Comparison of ENCODE assay signal across 16 cellular contexts in genomic region chr1:198106007-198106406, GRCh38. TPM values are rescaled to one million over a fixed set of nuclear protein-coding genes. Genes with fewer than 3 reads are reported as not detected.
DNase-seq lines count a peak whose midpoint lies in the region; ATAC-seq and TF ChIP-seq lines count a peak whose summit lies in the region.
"Had no signal": no experiment of that assay in that cellular context is flagged by ENCODE, and none has a peak within 500 bp of the region (broad histone marks: within the 10 kb centered on the region; RNA-seq: fewer than 3 reads in every experiment).

No MANE protein-coding gene starts in this region.

- H3K4me2 ChIP-seq in OCI-LY1 (ENCODE audit: low read length) (no peak overlapping the region), neuronal stem cell (ENCODE audit: insufficient read depth, low read length, poor library complexity, severe bottlenecking) (no peak overlapping the region), mammary epithelial cell (ENCODE audit: insufficient read depth, low read depth, low read length) (no peak overlapping the region)

- TF ChIP-seq CTCF in OCI-LY1 (IDR thresholded peaks at IDR 0.05; ENCODE audit: low read length) (peak; percentile 15; the same call in 1 of the 2 replicates), endodermal cell (conservative IDR thresholded peaks at IDR 0.05) (peak; percentile 58), retinal pigment epithelial cell (conservative IDR thresholded peaks at IDR 0.05; ENCODE audit: low read depth, low read length) (peak; percentile 2), mammary epithelial cell (conservative IDR thresholded peaks at IDR 0.05 in 1 of 2, IDR thresholded peaks at IDR 0.05 in 1 of 2; ENCODE audit: extremely low read depth in 1 of 2, insufficient read depth in 1 of 2, low read depth in 1 of 2, low read length in 2 of 2) (no peak)

- no peak overlapping the region for H3K4me3 Mint-ChIP-seq in endodermal cell
- H3K4me3 Mint-ChIP-seq in stimulated activated naive CD8-positive, alpha-beta T cell treated with anti-CD3 and anti-CD28 coated beads, Interleukin-15, amount 100 ng/mL, for 72 hours = no peak overlapping the region
- H3K4me3 Mint-ChIP-seq: CD8-positive, alpha-beta T cell had no signal

- no peak overlapping the region for H3K23ac ChIP-seq in neuronal stem cell (ENCODE audit: low read depth, low read length, poor library complexity)

- H3K36me3 Mint-ChIP-seq in endodermal cell (ENCODE audit: low read depth) = no peaks in the 10 kb centered on the region
- H3K36me3 Mint-ChIP-seq: CD8-positive, alpha-beta T cell had no signal

- H2AFZ ChIP-seq in OCI-LY1 (ENCODE audit: low read length) = no peak overlapping the region
- no peak overlapping the region for H2AFZ ChIP-seq in neuronal stem cell (ENCODE audit: low read length)
- no peak overlapping the region for H2AFZ ChIP-seq in mammary epithelial cell (ENCODE audit: low read depth, low read length)

- H3K36me3 ChIP-seq in OCI-LY1 (ENCODE audit: insufficient read depth, low read length) = no peaks in the 10 kb centered on the region
- H3K36me3 ChIP-seq in endodermal cell (ENCODE audit: control insufficient read depth, insufficient read depth, low read length) = no peaks in the 10 kb centered on the region
- no peaks in the 10 kb centered on the region for H3K36me3 ChIP-seq in neuronal stem cell (replicated peaks in 1 of 2; ENCODE audit: control insufficient read depth in 2 of 2, insufficient read depth in 2 of 2, low read length in 2 of 2)
- no peaks in the 10 kb centered on the region for H3K36me3 ChIP-seq in mammary epithelial cell (ENCODE audit: insufficient read depth, low read length)

- H4K8ac ChIP-seq in neuronal stem cell (ENCODE audit: low read depth, low read length) = no peak overlapping the region

- dilution Hi-C loops in mammary epithelial cell (cut with HindIII; ENCODE audit: low sequenced_read_pairs) = no loop called here

- H3K27me3 Mint-ChIP-seq in endodermal cell (ENCODE audit: insufficient read depth) = no peaks in the 10 kb centered on the region
- no peaks in the 10 kb centered on the region for H3K27me3 Mint-ChIP-seq in stimulated activated naive CD8-positive, alpha-beta T cell treated with anti-CD3 and anti-CD28 coated beads, Interleukin-15, amount 100 ng/mL, for 72 hours

- no peak overlapping the region for H3K18ac ChIP-seq in neuronal stem cell (ENCODE audit: low read length)

- H2BK12ac ChIP-seq in neuronal stem cell (ENCODE audit: low read length) = no peak overlapping the region

- H3K27me3 ChIP-seq in OCI-LY1 (ENCODE audit: insufficient read depth, low read length) (no peaks in the 10 kb centered on the region), endodermal cell (ENCODE audit: control insufficient read depth, insufficient read depth, low read length, poor library complexity, severe bottlenecking) (no peaks in the 10 kb centered on the region), neuronal stem cell (ENCODE audit: control insufficient read depth in 3 of 3, insufficient read depth in 3 of 3, low read depth in 1 of 3, low read length in 3 of 3) (no peaks in the 10 kb centered on the region), mammary epithelial cell (ENCODE audit: insufficient read depth, low read length) (no peaks in the 10 kb centered on the region)

- no peaks in the 10 kb centered on the region for H3K9me2 ChIP-seq in OCI-LY1 (ENCODE audit: low read depth, low read length)

- no peaks in the 10 kb centered on the region for H3K79me1 ChIP-seq in neuronal stem cell (ENCODE audit: low read depth, low read length)

- H3K9me3 ChIP-seq in OCI-LY1 (ENCODE audit: low read length) (no peaks in the 10 kb centered on the region), endodermal cell (ENCODE audit: control insufficient read depth, low read length) (no peaks in the 10 kb centered on the region), neuronal stem cell (replicated peaks in 1 of 2; ENCODE audit: control insufficient read depth in 2 of 2, insufficient read depth in 1 of 2, low read depth in 1 of 2, low read length in 2 of 2) (no peaks in the 10 kb centered on the region), mammary epithelial cell (replicated peaks; ENCODE audit: insufficient read depth, low read length) (no peaks in the 10 kb centered on the region)

- no peak overlapping the region for H3K4ac ChIP-seq in neuronal stem cell (ENCODE audit: low read length)

- H3K4me1 ChIP-seq in OCI-LY1 (ENCODE audit: insufficient read depth, low read length, severe bottlenecking) = no peaks in the 10 kb centered on the region
- H3K4me1 ChIP-seq in endodermal cell (ENCODE audit: control insufficient read depth, insufficient read depth, low read length) = no peaks in the 10 kb centered on the region
- H3K4me1 ChIP-seq in neuronal stem cell (ENCODE audit: control insufficient read depth in 2 of 2, insufficient read depth in 1 of 2, low read depth in 1 of 2, low read length in 2 of 2) = no peaks in the 10 kb centered on the region
- peaks cover 3% of the 10 kb centered on the region for H3K4me1 ChIP-seq in mammary epithelial cell (ENCODE audit: insufficient read depth, low read length)

- in situ Hi-C loops in mammary epithelial cell (cut with MboI; ENCODE audit: low sequenced_read_pairs in 2 of 2) = no loop called here

- CTCF ChIA-PET in mammary epithelial cell (lab: Charles Lee; ENCODE audit: low non-redundant PET) = no interaction called here

- no peaks in the 10 kb centered on the region for H4K20me1 ChIP-seq in OCI-LY1 (ENCODE audit: insufficient read depth, low read length)
- H4K20me1 ChIP-seq in mammary epithelial cell (ENCODE audit: insufficient read depth, low read length) = no peaks in the 10 kb centered on the region

- no peak overlapping the region for H2AK5ac ChIP-seq in neuronal stem cell (ENCODE audit: low read depth, low read length)

- H3K79me2 ChIP-seq in OCI-LY1 (ENCODE audit: insufficient read depth, low read length) = no peaks in the 10 kb centered on the region
- no peaks in the 10 kb centered on the region for H3K79me2 ChIP-seq in mammary epithelial cell (ENCODE audit: insufficient read depth, low read length)

- no peak overlapping the region for H3K27ac Mint-ChIP-seq in endodermal cell
- no peak overlapping the region for H3K27ac Mint-ChIP-seq in stimulated activated naive CD8-positive, alpha-beta T cell treated with anti-CD3 and anti-CD28 coated beads, Interleukin-15, amount 100 ng/mL, for 72 hours
- H3K27ac Mint-ChIP-seq: CD8-positive, alpha-beta T cell had no signal

- H3K14ac ChIP-seq in neuronal stem cell (ENCODE audit: low read length) = no peak overlapping the region

- BruUV-seq in mammary epithelial cell (replicated peaks; lab: Mats Ljungman, UMichigan) = no TSS peak

- H3F3A ChIP-seq in OCI-LY1 (ENCODE audit: insufficient read depth, low read length) = no peaks in the 10 kb centered on the region

- ATAC-seq in stimulated activated naive CD8-positive, alpha-beta T cell treated with anti-CD3 and anti-CD28 coated beads, Interleukin-15, amount 100 ng/mL, for 72 hours = no peak
- ATAC-seq: CD8-positive, alpha-beta T cell had no signal

- H3K9ac ChIP-seq in OCI-LY1 (ENCODE audit: low read length) (no peak overlapping the region), endodermal cell (ENCODE audit: extremely low read depth, low read length, poor library complexity, severe bottlenecking) (no peak overlapping the region), neuronal stem cell (ENCODE audit: low read depth, low read length, poor library complexity) (no peak overlapping the region), mammary epithelial cell (ENCODE audit: insufficient read depth, low read length) (no peak overlapping the region)

- H3K4me3 ChIP-seq in OCI-LY1 (ENCODE audit: low read depth, low read length, poor library complexity, severe bottlenecking) (no peak overlapping the region), endodermal cell (ENCODE audit: low read length) (no peak overlapping the region), retinal pigment epithelial cell (ENCODE audit: low read length) (no peak overlapping the region), neuronal stem cell (ENCODE audit: low read length in 2 of 2) (no peak overlapping the region), mammary epithelial cell (replicated peaks in 1 of 3; ENCODE audit: insufficient read depth in 1 of 3, low read depth in 2 of 3, low read length in 3 of 3) (no peak overlapping the region)

- DNase-seq in DMS53 (lab: John Stamatoyannopoulos, UW) (peak; percentile 7), DMS53 treated with DMSO at 0.1 percent for 48 hours (lab: John Stamatoyannopoulos, UW; ENCODE audit: unreplicated experiment) (no peak), endodermal cell (no peak), retinal pigment epithelial cell (ENCODE audit: low read depth) (no peak), neuronal stem cell (ENCODE audit: low spot score) (no peak), mammary epithelial cell (no peak)
- no peak for DNase-seq in stimulated activated naive CD8-positive, alpha-beta T cell treated with anti-CD3 and anti-CD28 coated beads, Interleukin-15, amount 100 ng/mL, for 72 hours
- DNase-seq: 8988T; CD8-positive, alpha-beta T cell; GF-D8; Karpas-422; NCI-H187; NCI-H510A; NCI-H774; Right ventricle myocardium superior had no signal

- H3K27ac ChIP-seq in OCI-LY1 (ENCODE audit: low read depth, low read length, poor library complexity, severe bottlenecking) (no peak overlapping the region), endodermal cell (ENCODE audit: low read depth, low read length) (no peak overlapping the region), neuronal stem cell (replicated peaks; ENCODE audit: low read length) (no peak overlapping the region), mammary epithelial cell (ENCODE audit: insufficient read depth, low read depth, low read length) (no peak overlapping the region)

- H2BK15ac ChIP-seq in neuronal stem cell (ENCODE audit: low read length) = no peak overlapping the region

- no peak overlapping the region for H2BK5ac ChIP-seq in neuronal stem cell (ENCODE audit: low read length)

- H2BK120ac ChIP-seq in neuronal stem cell (ENCODE audit: low read depth, low read length) = no peak overlapping the region

- H3K9me3 Mint-ChIP-seq in endodermal cell = no peaks in the 10 kb centered on the region
- no peaks in the 10 kb centered on the region for H3K9me3 Mint-ChIP-seq in stimulated activated naive CD8-positive, alpha-beta T cell treated with anti-CD3 and anti-CD28 coated beads, Interleukin-15, amount 100 ng/mL, for 72 hours
- H3K9me3 Mint-ChIP-seq: CD8-positive, alpha-beta T cell had no signal

- no peak overlapping the region for H4K91ac ChIP-seq in neuronal stem cell (ENCODE audit: low read depth, low read length, poor library complexity)

- intact Hi-C loops in mammary epithelial cell (cut with micrococcal nuclease) = loop anchor here (5.0 kb wide), 1 partner anchor 811 kb away; no protein-coding TSS in a partner anchor

- H3K4me1 Mint-ChIP-seq in endodermal cell = peaks cover 6% of the 10 kb centered on the region
- peaks cover 24% of the 10 kb centered on the region for H3K4me1 Mint-ChIP-seq in stimulated activated naive CD8-positive, alpha-beta T cell treated with anti-CD3 and anti-CD28 coated beads, Interleukin-15, amount 100 ng/mL, for 72 hours

RNA-seq across cellular contexts. Expression of gene NEK7, which starts 50.8 kb away (rescaled TPM):
- total RNA-seq in endodermal cell (10 to 100 TPM; 24.2 to 26.8 TPM), mammary epithelial cell (10 to 100 TPM; 51.2 to 89.2 TPM)
- polyA plus RNA-seq in endodermal cell (2013, experiment 1 of 2) = 21.3 TPM
- 23.9 TPM for polyA plus RNA-seq in endodermal cell (2013, experiment 2 of 2)
- 8.8 TPM for polyA plus RNA-seq in neuronal stem cell (2013, experiment 1 of 2)
- polyA plus RNA-seq in neuronal stem cell (2013, experiment 2 of 2) = 9.7 TPM
- polyA plus RNA-seq in mammary epithelial cell = 48.0 TPM
- 71.3 TPM for polyA minus RNA-seq in mammary epithelial cell

Comparison
In these comparisons a context has a peak if more than half of its experiments do, and no peak if none do; other contexts are left out.
1. CTCF ChIP-seq: peak in OCI-LY1 (single experiment), endodermal cell (single experiment) and retinal pigment epithelial cell (single experiment); none in mammary epithelial cell (0 of 2).